In genomic region chr5:91382530-91383026, GRCh38 we compare ENCODE assay signal across 8 cellular contexts. TPM values are rescaled to one million over a fixed set of nuclear protein-coding genes. Genes with fewer than 3 reads are reported as not detected.
DNase-seq lines count a peak whose midpoint lies in the region; ATAC-seq and TF ChIP-seq lines count a peak whose summit lies in the region.

No MANE protein-coding gene starts in this region.

- TF ChIP-seq CTCF in fibroblast of mammary gland (conservative IDR thresholded peaks at IDR 0.05; ENCODE audit: control insufficient read depth, insufficient read depth, low read depth, low read length): no peak
- no peak for TF ChIP-seq CTCF in neural crest cell (conservative IDR thresholded peaks at IDR 0.05)

- H3K27ac Mint-ChIP-seq in activated CD8-positive, alpha-beta T cell treated with anti-CD3 and anti-CD28 coated beads, Interleukin-2, amount 10 ng/mL, durations not matched to agents 7 days and 5 days: peak overlapping the region; percentile 99
- H3K27ac Mint-ChIP-seq in neural crest cell (ENCODE audit: unreplicated experiment): peak overlapping the region; percentile 99

- no peaks in the 10 kb centered on the region for H3K9me3 Mint-ChIP-seq in activated CD8-positive, alpha-beta T cell treated with anti-CD3 and anti-CD28 coated beads, Interleukin-2, amount 10 ng/mL, durations not matched to agents 7 days and 5 days (ENCODE audit: insufficient read depth)
- H3K9me3 Mint-ChIP-seq in neural crest cell: no peaks in the 10 kb centered on the region

- H3K27me3 Mint-ChIP-seq in activated CD8-positive, alpha-beta T cell treated with anti-CD3 and anti-CD28 coated beads, Interleukin-2, amount 10 ng/mL, durations not matched to agents 7 days and 5 days (ENCODE audit: low read depth): peaks cover 2% of the 10 kb centered on the region
- peaks cover 3% of the 10 kb centered on the region for H3K27me3 Mint-ChIP-seq in neural crest cell (ENCODE audit: low read depth)

- peaks cover 25% of the 10 kb centered on the region for H3K4me1 Mint-ChIP-seq in activated CD8-positive, alpha-beta T cell treated with anti-CD3 and anti-CD28 coated beads, Interleukin-2, amount 10 ng/mL, durations not matched to agents 7 days and 5 days (ENCODE audit: low read depth)
- H3K4me1 Mint-ChIP-seq in neural crest cell: peaks cover 37% of the 10 kb centered on the region

- peaks cover 23% of the 10 kb centered on the region for H3K36me3 Mint-ChIP-seq in activated CD8-positive, alpha-beta T cell treated with anti-CD3 and anti-CD28 coated beads, Interleukin-2, amount 10 ng/mL, durations not matched to agents 7 days and 5 days (ENCODE audit: low read depth)
- H3K36me3 Mint-ChIP-seq in neural crest cell (ENCODE audit: low read depth): peaks cover 2% of the 10 kb centered on the region

- H3K4me3 ChIP-seq in fibroblast of mammary gland (ENCODE audit: control insufficient read depth, low read depth, low read length): peak overlapping the region; percentile 83

- H3K4me3 Mint-ChIP-seq in activated CD8-positive, alpha-beta T cell treated with anti-CD3 and anti-CD28 coated beads, Interleukin-2, amount 10 ng/mL, durations not matched to agents 7 days and 5 days: peak overlapping the region; percentile 87
- peak overlapping the region; percentile 99 for H3K4me3 Mint-ChIP-seq in neural crest cell

- no peak for ATAC-seq in activated CD8-positive, alpha-beta T cell treated with anti-CD3 and anti-CD28 coated beads, Interleukin-2, amount 10 ng/mL, durations not matched to agents 7 days and 5 days
- no peak for ATAC-seq in HG03097 (IDR thresholded peaks at IDR 0.05; ENCODE audit: low FRiP score, unreplicated experiment)

- DNase-seq in NCI-H524 (lab: John Stamatoyannopoulos, UW) (peak; percentile 37 to 65), NCI-H524 treated with DMSO at 0.1 percent for 48 hours (lab: John Stamatoyannopoulos, UW) (no peak), NCI-H2227 treated with DMSO at 0.1 percent for 48 hours (lab: John Stamatoyannopoulos, UW) (peak; percentile 70), fibroblast of mammary gland (ENCODE audit: low read depth) (peak; percentile 61), neural crest cell (ENCODE audit: low read depth, low spot score) (peak; percentile 36), NCI-H2081 treated with DMSO at 0.1 percent for 48 hours (lab: John Stamatoyannopoulos, UW) (no peak)
- DNase-seq in activated CD8-positive, alpha-beta T cell treated with anti-CD3 and anti-CD28 coated beads, Interleukin-2, amount 10 ng/mL, durations not matched to agents 7 days and 5 days: peak; percentile 54

- POLR2A ChIA-PET in activated CD8-positive, alpha-beta T cell treated with anti-CD3 and anti-CD28 coated beads, Interleukin-2, amount 10 ng/mL, durations not matched to agents 7 days and 5 days (lab: Charles Lee): interaction anchor here (0.5 to 4.0 kb wide), 31 partner anchors 8 to 509 kb away, joined by 3 to 65 read pairs (median 3); no protein-coding TSS in a partner anchor

- CTCF ChIA-PET in activated CD8-positive, alpha-beta T cell treated with anti-CD3 and anti-CD28 coated beads, Interleukin-2, amount 10 ng/mL, durations not matched to agents 7 days and 5 days (lab: Charles Lee): interaction anchor here (0.8 to 6.6 kb wide), 13 partner anchors 16 to 517 kb away, joined by 3 to 230 read pairs (median 24); no protein-coding TSS in a partner anchor

RNA-seq across cellular contexts. Expression of gene ARRDC3, which starts 0.5 kb away (rescaled TPM):
- total RNA-seq in activated CD8-positive, alpha-beta T cell treated with anti-CD3 and anti-CD28 coated beads, Interleukin-2, amount 10 ng/mL, durations not matched to agents 7 days and 5 days: 10 to 100 TPM; 36.5 to 37.1 TPM
- total RNA-seq in neural crest cell: 50.2 and 59.7 TPM in 2 replicates

Comparison
In these comparisons a context has a peak if more than half of its experiments do, and no peak if none do; other contexts are left out.
1. DNase-seq: peak in NCI-H524 (2 of 2), NCI-H2227 treated with DMSO at 0.1 percent for 48 hours (single experiment), activated CD8-positive, alpha-beta T cell treated with anti-CD3 and anti-CD28 coated beads, Interleukin-2, amount 10 ng/mL, durations not matched to agents 7 days and 5 days (single experiment), fibroblast of mammary gland (single experiment) and neural crest cell (single experiment); none in NCI-H524 treated with DMSO at 0.1 percent for 48 hours (single experiment) and NCI-H2081 treated with DMSO at 0.1 percent for 48 hours (single experiment).